Comparison of ENCODE assay signal across 25 cellular contexts in genomic region chr5:93425102-93425501, GRCh38.
A peak's percentile ranks its signal among the peaks of the same experiment; 100 is the strongest.
DNase-seq lines count a peak whose midpoint lies in the region; ATAC-seq, FAIRE-seq and TF ChIP-seq lines count a peak whose summit lies in the region.
"Had no signal": no experiment of that assay in that cellular context is flagged by ENCODE, and none has a peak within 500 bp of the region (broad histone marks: within the 10 kb centered on the region; RNA-seq: fewer than 3 reads in every experiment).

No MANE protein-coding gene starts in this region.

- no peak for FAIRE-seq in H1 (lab: Jason Lieb, UNC)
- FAIRE-seq: TTC549 had no signal

- intact Hi-C loops in IMR-90 (cut with micrococcal nuclease) (no loop called here), thyroid gland (cut with DNase I) (no loop called here)

- H3K4ac ChIP-seq in IMR-90 (ENCODE audit: low read depth, low read length) (no peak overlapping the region), H1 (replicated peaks; ENCODE audit: insufficient read length, low read depth, low read length) (no peak overlapping the region)

- H2BK15ac ChIP-seq in IMR-90 (ENCODE audit: low read depth, low read length) (no peak overlapping the region), H1 (ENCODE audit: low read length) (no peak overlapping the region)

- H3K4me1 ChIP-seq in IMR-90 (ENCODE audit: control insufficient read depth, insufficient read depth, low read length): no peaks in the 10 kb centered on the region; the same call in 1 of the 2 replicates
- peaks cover 8 to 22% (median 14%) of the 10 kb centered on the region in 4 experiments; a peak in 6 of 7 replicates for H3K4me1 ChIP-seq in H1 (replicated peaks in 1 of 4; ENCODE audit: control insufficient read depth in 3 of 4, insufficient read depth in 4 of 4, low read length in 3 of 4)
- H3K4me1 ChIP-seq in thyroid gland: no peaks in the 10 kb centered on the region
- H3K4me1 ChIP-seq: left lung, transverse colon had no signal

- H3K18ac ChIP-seq in IMR-90 (ENCODE audit: low read depth, low read length) (no peak overlapping the region), H1 (ENCODE audit: extremely low read depth, low read length) (no peak overlapping the region; the same call in 1 of the 2 replicates)

- no peak overlapping the region for H3K27ac ChIP-seq in IMR-90 (ENCODE audit: insufficient read depth, low read length)
- no peak overlapping the region for H3K27ac ChIP-seq in H1 (ENCODE audit: low read depth, low read length)
- H3K27ac ChIP-seq in thyroid gland: no peak overlapping the region
- H3K27ac ChIP-seq: KMS-11, left lung, transverse colon had no signal

- peak; percentile 21 for DNase-seq in IMR-90
- no peak for DNase-seq in H1 (ENCODE audit: low read depth in 1 of 2, low spot score in 2 of 2)
- peak; percentile 65 to 87 for DNase-seq in lung microvascular endothelial cell (ENCODE audit: low read depth in 2 of 2)
- DNase-seq in HuH-7 (ENCODE audit: low spot score): no peak
- no peak for DNase-seq in GM20000 (ENCODE audit: low spot score)
- DNase-seq in thyroid gland: no peak
- no peak for DNase-seq in UCSD-AML1 (lab: John Stamatoyannopoulos, UW; ENCODE audit: unreplicated experiment)
- DNase-seq: activated CD4-positive, alpha-beta T cell treated with anti-CD3 and anti-CD28 coated beads, Interleukin-2, amount 50 U/mL, for 4 hours; activated CD8-positive, alpha-beta memory T cell treated with anti-CD3 and anti-CD28 coated beads, Interleukin-2, amount 10 ng/mL, durations not matched to agents 7 days and 5 days; activated naive CD4-positive, alpha-beta T cell treated with Interleukin-2 at 50 U/mL for 16 hours; CD4-positive, alpha-beta T cell; DND-41; H9; left lung; NCI-H1436; NCI-H2081 treated with DMSO at 0.1 percent for 48 hours; NCI-H2227 treated with DMSO at 0.1 percent for 48 hours; NCI-H526; PC-3; stimulated activated CD4-positive, alpha-beta T cell treated with anti-CD3 and anti-CD28 coated beads, Interleukin-4, amount 100 ng/mL, for 24 hours; transverse colon had no signal

- H3K14ac ChIP-seq in IMR-90 (replicated peaks; ENCODE audit: low read depth, low read length): no peak overlapping the region
- no peak overlapping the region for H3K14ac ChIP-seq in H1 (ENCODE audit: insufficient read length)

- TF ChIP-seq RAD21 in IMR-90 (IDR thresholded peaks at IDR 0.05; ENCODE audit: low read length): no peak
- TF ChIP-seq RAD21 in H1 (IDR thresholded peaks at IDR 0.05 in 1 of 2, conservative IDR thresholded peaks at IDR 0.05 in 1 of 2; ENCODE audit: low read depth in 2 of 2, low read length in 2 of 2): no peak

- WGBS in IMR-90 (ENCODE audit: extremely low coverage in 2 of 2, insufficient read length in 1 of 2), 2 experiments: 0% methylated on average over 1 of the region's 6 CpGs; no CpG with 5 or more reads in 1 of the 2 experiments
- 93% methylated on average over 6 of the region's 6 CpGs; no CpG with 5 or more reads in 1 of the 2 experiments for WGBS in H1 (ENCODE audit: extremely low coverage in 1 of 2, insufficient coverage in 1 of 2, insufficient read length in 1 of 2, insufficient replicate concordance in 2 of 2, low coverage in 1 of 2, low lambda C conversion rate in 2 of 2, missing lambda C conversion rate in 1 of 2), 2 experiments
- WGBS in thyroid gland, 2 donors: 51 to 71% methylated on average over 6 of the region's 6 CpGs

- H3K23ac ChIP-seq in IMR-90 (ENCODE audit: low read depth, low read length): no peak overlapping the region
- H3K23ac ChIP-seq in H1 (ENCODE audit: insufficient read length): no peak overlapping the region

- H3K56ac ChIP-seq in IMR-90 (ENCODE audit: extremely low read depth, insufficient read depth, low read length): no peak overlapping the region
- H3K56ac ChIP-seq in H1 (replicated peaks; ENCODE audit: insufficient read length, low read depth, low read length): no peak overlapping the region

- H2BK120ac ChIP-seq in IMR-90 (ENCODE audit: low read depth, low read length) (no peak overlapping the region), H1 (replicated peaks; ENCODE audit: low read depth, low read length) (no peak overlapping the region)

- in situ Hi-C loops in IMR-90 (cut with MboI; ENCODE audit: low sequenced_read_pairs): no loop called here

- H3K27me3 ChIP-seq in IMR-90 (ENCODE audit: control insufficient read depth, insufficient read depth, low read length) (no peaks in the 10 kb centered on the region), H1 (replicated peaks in 1 of 4; ENCODE audit: control insufficient read depth in 3 of 4, extremely low read depth in 1 of 4, insufficient read depth in 3 of 4, low read length in 3 of 4) (no peaks in the 10 kb centered on the region), thyroid gland (no peaks in the 10 kb centered on the region)
- H3K27me3 ChIP-seq: left lung, transverse colon had no signal

- dilution Hi-C loops in IMR-90 (cut with HindIII; ENCODE audit: low sequenced_read_pairs, unreplicated experiment): no loop called here

- H2BK20ac ChIP-seq in IMR-90 (ENCODE audit: low read depth, low read length) (no peak overlapping the region), H1 (ENCODE audit: low read length) (peak overlapping the region; percentile 66; the same call in 1 of the 2 replicates)

- H2BK5ac ChIP-seq in IMR-90 (ENCODE audit: low read depth, low read length, poor library complexity, severe bottlenecking): no peak overlapping the region
- no peak overlapping the region for H2BK5ac ChIP-seq in H1 (ENCODE audit: low read depth, low read length)

- POLR2A ChIA-PET in IMR-90 (lab: Charles Lee; ENCODE audit: unreplicated experiment): no interaction called here
- POLR2A ChIA-PET in H1 (lab: Charles Lee; ENCODE audit: partially characterized antibody): no interaction called here

- TF ChIP-seq POLR2A in IMR-90 (IDR thresholded peaks at IDR 0.05; ENCODE audit: low read depth, low read length) (no peak), H1 (IDR thresholded peaks at IDR 0.05; ENCODE audit: control extremely low read depth in 1 of 2, low read depth in 2 of 2, low read length in 2 of 2) (no peak), thyroid gland (IDR thresholded peaks at IDR 0.05) (no peak)

- H4K20me1 ChIP-seq in IMR-90 (ENCODE audit: insufficient read depth, low read length) (no peaks in the 10 kb centered on the region), H1 (replicated peaks in 1 of 2; ENCODE audit: control insufficient read depth in 1 of 2, insufficient read depth in 2 of 2, low read length in 2 of 2) (no peaks in the 10 kb centered on the region)

- no peak overlapping the region for H3K9ac ChIP-seq in IMR-90 (ENCODE audit: low read depth, low read length)
- no peak overlapping the region for H3K9ac ChIP-seq in H1 (replicated peaks in 1 of 4; ENCODE audit: extremely low read depth in 1 of 4, low read depth in 3 of 4, low read length in 3 of 4)
- H3K9ac ChIP-seq: KMS-11 had no signal

- H3K9me3 ChIP-seq in IMR-90 (ENCODE audit: control insufficient read depth, insufficient read depth, low read length): no peaks in the 10 kb centered on the region
- H3K9me3 ChIP-seq in H1 (ENCODE audit: insufficient read depth in 2 of 2, low read depth in 1 of 2, low read length in 1 of 2): no peaks in the 10 kb centered on the region
- H3K9me3 ChIP-seq in thyroid gland: no peaks in the 10 kb centered on the region
- H3K9me3 ChIP-seq: left lung, transverse colon had no signal

- no TSS peak for BruUV-seq in IMR-90 (replicated peaks; lab: Mats Ljungman, UMichigan)

- H3K4me3 ChIP-seq in IMR-90 (ENCODE audit: insufficient read depth, low read depth, low read length) (no peak overlapping the region), H1 (ENCODE audit: extremely low read depth in 1 of 4, insufficient read depth in 2 of 4, low read depth in 3 of 4, low read length in 4 of 4) (no peak overlapping the region), thyroid gland (replicated peaks in 1 of 3) (no peak overlapping the region)
- H3K4me3 ChIP-seq: left lung, SK-N-MC, transverse colon had no signal

- no peaks in the 10 kb centered on the region; a peak in 1 of 4 replicates for H3K79me1 ChIP-seq in IMR-90 (ENCODE audit: low read depth in 1 of 2, low read length in 2 of 2)
- no peaks in the 10 kb centered on the region for H3K79me1 ChIP-seq in H1 (ENCODE audit: low read depth, low read length)

- H2AK5ac ChIP-seq in IMR-90 (ENCODE audit: low read depth, low read length) (no peak overlapping the region), H1 (ENCODE audit: low read depth, low read length) (no peak overlapping the region)

- H4K8ac ChIP-seq in IMR-90 (ENCODE audit: low read depth in 2 of 2, low read length in 2 of 2): no peak overlapping the region
- no peak overlapping the region for H4K8ac ChIP-seq in H1 (ENCODE audit: extremely low read depth, insufficient read depth, low read length)

- H2AFZ ChIP-seq in IMR-90 (replicated peaks; ENCODE audit: low read length, poor library complexity) (no peak overlapping the region), H1 (ENCODE audit: low read length) (no peak overlapping the region)

- H4K5ac ChIP-seq in IMR-90 (ENCODE audit: low read depth, low read length): no peak overlapping the region
- H4K5ac ChIP-seq in H1 (ENCODE audit: insufficient read length, low read depth, low read length): no peak overlapping the region

- no peak overlapping the region for H4K91ac ChIP-seq in IMR-90 (ENCODE audit: insufficient read depth, low read depth, low read length)
- peak overlapping the region; percentile 60 for H4K91ac ChIP-seq in H1 (replicated peaks; ENCODE audit: insufficient read length, low read length)

- H3K36me3 ChIP-seq in IMR-90 (ENCODE audit: control insufficient read depth, insufficient read depth, low read length): 0 out of 2 replicates have a peak, but pooled peaks cover 2% of the 10 kb centered on the region
- H3K36me3 ChIP-seq in H1 (ENCODE audit: control insufficient read depth in 2 of 4, insufficient read depth in 4 of 4, low read length in 3 of 4): no peaks in the 10 kb centered on the region
- no peaks in the 10 kb centered on the region for H3K36me3 ChIP-seq in thyroid gland
- H3K36me3 ChIP-seq: left lung, transverse colon had no signal

- H3K9me1 ChIP-seq in IMR-90 (ENCODE audit: insufficient read depth, low read length): peaks cover 2% of the 10 kb centered on the region

- TF ChIP-seq CTCF in IMR-90 (conservative IDR thresholded peaks at IDR 0.05; ENCODE audit: low read depth, low read length) (no peak), H1 (IDR thresholded peaks at IDR 0.05; ENCODE audit: control extremely low read depth in 1 of 3, insufficient read depth in 1 of 3, low read depth in 1 of 3, low read length in 3 of 3) (no peak), GM20000 (IDR thresholded peaks at IDR 0.05; ENCODE audit: extremely low read depth, missing control alignments) (no peak), thyroid gland (IDR thresholded peaks at IDR 0.05) (no peak)

- H3K79me2 ChIP-seq in H1 (ENCODE audit: control insufficient read depth in 1 of 2, insufficient read depth in 2 of 2, low read length in 2 of 2): no peaks in the 10 kb centered on the region

- CTCF ChIA-PET in IMR-90 (lab: Yijun Ruan, JAX): no interaction called here
- CTCF ChIA-PET in H1 (lab: Charles Lee; ENCODE audit: partially characterized antibody): no interaction called here

- H3K4me2 ChIP-seq in IMR-90 (ENCODE audit: low read depth, low read length) (no peak overlapping the region), H1 (ENCODE audit: insufficient read depth in 1 of 2, low read depth in 2 of 2, low read length in 2 of 2) (no peak overlapping the region)
- H3K4me2 ChIP-seq: KMS-11 had no signal

- H2AK9ac ChIP-seq in IMR-90 (replicated peaks; ENCODE audit: low read depth, low read length, poor library complexity): no peak overlapping the region

- no peaks in the 10 kb centered on the region for H3K23me2 ChIP-seq in H1 (ENCODE audit: low read depth, low read length)

- ATAC-seq in IMR-90 (ENCODE audit: low read depth): no peak
- ATAC-seq: activated CD4-positive, CD25-positive, alpha-beta regulatory T cell treated with anti-CD3 and anti-CD28 coated beads, Interleukin-2, amount 50 U/mL, for 24 hours; activated CD8-positive, alpha-beta memory T cell treated with anti-CD3 and anti-CD28 coated beads, Interleukin-2, amount 10 ng/mL, durations not matched to agents 7 days and 5 days; left lung; PC-3 had no signal

- H2BK12ac ChIP-seq in H1 (ENCODE audit: low read depth, low read length): 0 out of 2 replicates have a peak overlapping the region, but pooled peaks have one; percentile 60

- no peak for TF ChIP-seq EP300 in H1 (IDR thresholded peaks at IDR 0.05; ENCODE audit: borderline replicate concordance in 1 of 2, low read depth in 2 of 2, low read length in 2 of 2)

Comparison
In these comparisons a context has a peak if more than half of its experiments do, and no peak if none do; other contexts are left out.
1. DNase-seq: peak in IMR-90 (single experiment) and lung microvascular endothelial cell (2 of 2); none in H1 (0 of 2), HuH-7 (single experiment), GM20000 (single experiment), thyroid gland (0 of 2) and UCSD-AML1 (single experiment).